ENCODE assay signal across 2 cellular contexts in genomic region chr19:13466697-13467096, GRCh38.
TF ChIP-seq lines count a peak whose summit lies in the region.

No MANE protein-coding gene starts in this region.

TF ChIP-seq in A549, 52 proteins besides CTCF, POLR2A, EP300 and RAD21:
- TF ChIP-seq REST (IDR thresholded peaks at IDR 0.05) (no peak), ZC3H11A (IDR thresholded peaks at IDR 0.05) (peak; percentile 42; the same call in 1 of the 2 replicates)

TF ChIP-seq in HEK293, 187 proteins besides CTCF, POLR2A, EP300 and RAD21 (continued from another document):
- TF ChIP-seq ZNF518A (tag by site-specific recombination; conservative IDR thresholded peaks at IDR 0.05; ENCODE audit: low read depth) = peak; percentile 59
- TF ChIP-seq ZBTB8A (tag by site-specific recombination; IDR thresholded peaks at IDR 0.05) = 0 out of 2 replicates have a peak, but pooled peaks have one; percentile 21
- TF ChIP-seq ZFHX2 (tag by site-specific recombination; conservative IDR thresholded peaks at IDR 0.05) = no peak
- 0 out of 2 replicates have a peak, but pooled peaks have one; percentile 23 for TF ChIP-seq ZNF623 (tag by site-specific recombination; IDR thresholded peaks at IDR 0.05)
- TF ChIP-seq ZNF394 (tag by site-specific recombination; IDR thresholded peaks at IDR 0.05; ENCODE audit: borderline replicate concordance) = peak; percentile 55; the same call in 1 of the 2 replicates
- TF ChIP-seq ZXDB (tag by site-specific recombination; IDR thresholded peaks at IDR 0.05) = no peak
- peak; percentile 31; the same call in 1 of the 2 replicates for TF ChIP-seq ZNF555 (tag by site-specific recombination; conservative IDR thresholded peaks at IDR 0.05)
